Comparison of ENCODE assay signal across 1 cellular context in genomic region chr5:134145779-134146581, GRCh38.
TF ChIP-seq lines count a peak whose summit lies in the region.

No MANE protein-coding gene starts in this region.

TF ChIP-seq in GM23338, 12 proteins besides CTCF, POLR2A, EP300 and RAD21 (continued from another document):
- TF ChIP-seq, protein P1, sequence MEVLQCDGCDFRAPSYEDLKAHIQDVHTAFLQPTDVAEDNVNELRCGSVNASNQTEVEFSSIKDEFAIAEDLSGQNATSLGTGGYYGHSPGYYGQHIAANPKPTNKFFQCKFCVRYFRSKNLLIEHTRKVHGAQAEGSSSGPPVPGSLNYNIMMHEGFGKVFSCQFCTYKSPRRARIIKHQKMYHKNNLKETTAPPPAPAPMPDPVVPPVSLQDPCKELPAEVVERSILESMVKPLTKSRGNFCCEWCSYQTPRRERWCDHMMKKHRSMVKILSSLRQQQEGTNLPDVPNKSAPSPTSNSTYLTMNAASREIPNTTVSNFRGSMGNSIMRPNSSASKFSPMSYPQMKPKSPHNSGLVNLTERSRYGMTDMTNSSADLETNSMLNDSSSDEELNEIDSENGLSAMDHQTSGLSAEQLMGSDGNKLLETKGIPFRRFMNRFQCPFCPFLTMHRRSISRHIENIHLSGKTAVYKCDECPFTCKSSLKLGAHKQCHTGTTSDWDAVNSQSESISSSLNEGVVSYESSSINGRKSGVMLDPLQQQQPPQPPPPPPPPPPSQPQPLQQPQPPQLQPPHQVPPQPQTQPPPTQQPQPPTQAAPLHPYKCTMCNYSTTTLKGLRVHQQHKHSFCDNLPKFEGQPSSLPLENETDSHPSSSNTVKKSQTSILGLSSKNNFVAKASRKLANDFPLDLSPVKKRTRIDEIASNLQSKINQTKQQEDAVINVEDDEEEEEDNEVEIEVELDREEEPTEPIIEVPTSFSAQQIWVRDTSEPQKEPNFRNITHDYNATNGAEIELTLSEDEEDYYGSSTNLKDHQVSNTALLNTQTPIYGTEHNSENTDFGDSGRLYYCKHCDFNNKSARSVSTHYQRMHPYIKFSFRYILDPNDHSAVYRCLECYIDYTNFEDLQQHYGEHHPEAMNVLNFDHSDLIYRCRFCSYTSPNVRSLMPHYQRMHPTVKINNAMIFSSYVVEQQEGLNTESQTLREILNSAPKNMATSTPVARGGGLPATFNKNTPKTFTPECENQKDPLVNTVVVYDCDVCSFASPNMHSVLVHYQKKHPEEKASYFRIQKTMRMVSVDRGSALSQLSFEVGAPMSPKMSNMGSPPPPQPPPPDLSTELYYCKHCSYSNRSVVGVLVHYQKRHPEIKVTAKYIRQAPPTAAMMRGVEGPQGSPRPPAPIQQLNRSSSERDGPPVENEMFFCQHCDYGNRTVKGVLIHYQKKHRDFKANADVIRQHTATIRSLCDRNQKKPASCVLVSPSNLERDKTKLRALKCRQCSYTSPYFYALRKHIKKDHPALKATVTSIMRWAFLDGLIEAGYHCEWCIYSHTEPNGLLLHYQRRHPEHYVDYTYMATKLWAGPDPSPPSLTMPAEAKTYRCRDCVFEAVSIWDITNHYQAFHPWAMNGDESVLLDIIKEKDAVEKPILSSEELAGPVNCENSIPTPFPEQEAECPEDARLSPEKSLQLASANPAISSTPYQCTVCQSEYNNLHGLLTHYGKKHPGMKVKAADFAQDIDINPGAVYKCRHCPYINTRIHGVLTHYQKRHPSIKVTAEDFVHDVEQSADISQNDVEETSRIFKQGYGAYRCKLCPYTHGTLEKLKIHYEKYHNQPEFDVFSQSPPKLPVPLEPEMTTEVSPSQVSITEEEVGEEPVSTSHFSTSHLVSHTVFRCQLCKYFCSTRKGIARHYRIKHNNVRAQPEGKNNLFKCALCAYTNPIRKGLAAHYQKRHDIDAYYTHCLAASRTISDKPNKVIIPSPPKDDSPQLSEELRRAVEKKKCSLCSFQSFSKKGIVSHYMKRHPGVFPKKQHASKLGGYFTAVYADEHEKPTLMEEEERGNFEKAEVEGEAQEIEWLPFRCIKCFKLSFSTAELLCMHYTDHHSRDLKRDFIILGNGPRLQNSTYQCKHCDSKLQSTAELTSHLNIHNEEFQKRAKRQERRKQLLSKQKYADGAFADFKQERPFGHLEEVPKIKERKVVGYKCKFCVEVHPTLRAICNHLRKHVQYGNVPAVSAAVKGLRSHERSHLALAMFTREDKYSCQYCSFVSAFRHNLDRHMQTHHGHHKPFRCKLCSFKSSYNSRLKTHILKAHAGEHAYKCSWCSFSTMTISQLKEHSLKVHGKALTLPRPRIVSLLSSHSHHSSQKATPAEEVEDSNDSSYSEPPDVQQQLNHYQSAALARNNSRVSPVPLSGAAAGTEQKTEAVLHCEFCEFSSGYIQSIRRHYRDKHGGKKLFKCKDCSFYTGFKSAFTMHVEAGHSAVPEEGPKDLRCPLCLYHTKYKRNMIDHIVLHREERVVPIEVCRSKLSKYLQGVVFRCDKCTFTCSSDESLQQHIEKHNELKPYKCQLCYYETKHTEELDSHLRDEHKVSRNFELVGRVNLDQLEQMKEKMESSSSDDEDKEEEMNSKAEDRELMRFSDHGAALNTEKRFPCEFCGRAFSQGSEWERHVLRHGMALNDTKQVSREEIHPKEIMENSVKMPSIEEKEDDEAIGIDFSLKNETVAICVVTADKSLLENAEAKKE (CRISPR knock-in tag; IDR thresholded peaks at IDR 0.05) = no peak
- no peak for TF ChIP-seq EZH2 (IDR thresholded peaks at IDR 0.05; ENCODE audit: low read depth, unreplicated experiment)
- TF ChIP-seq ZNF114 (CRISPR knock-in tag; IDR thresholded peaks at IDR 0.05) = no peak
- TF ChIP-seq CREB1 (CRISPR knock-in tag; IDR thresholded peaks at IDR 0.05; ENCODE audit: low read depth) = no peak
- TF ChIP-seq, protein P2, sequence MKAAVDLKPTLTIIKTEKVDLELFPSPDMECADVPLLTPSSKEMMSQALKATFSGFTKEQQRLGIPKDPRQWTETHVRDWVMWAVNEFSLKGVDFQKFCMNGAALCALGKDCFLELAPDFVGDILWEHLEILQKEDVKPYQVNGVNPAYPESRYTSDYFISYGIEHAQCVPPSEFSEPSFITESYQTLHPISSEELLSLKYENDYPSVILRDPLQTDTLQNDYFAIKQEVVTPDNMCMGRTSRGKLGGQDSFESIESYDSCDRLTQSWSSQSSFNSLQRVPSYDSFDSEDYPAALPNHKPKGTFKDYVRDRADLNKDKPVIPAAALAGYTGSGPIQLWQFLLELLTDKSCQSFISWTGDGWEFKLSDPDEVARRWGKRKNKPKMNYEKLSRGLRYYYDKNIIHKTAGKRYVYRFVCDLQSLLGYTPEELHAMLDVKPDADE (IDR thresholded peaks at IDR 0.05) = no peak
- TF ChIP-seq STAT1 (IDR thresholded peaks at IDR 0.05; ENCODE audit: unreplicated experiment) = no peak
- TF ChIP-seq ZNF331 (CRISPR knock-in tag; IDR thresholded peaks at IDR 0.05; ENCODE audit: low read depth) = no peak
- TF ChIP-seq POLR2AphosphoS5 (IDR thresholded peaks at IDR 0.05; ENCODE audit: low read depth) = no peak
- TF ChIP-seq JUNB (IDR thresholded peaks at IDR 0.05; ENCODE audit: unreplicated experiment) = no peak
